8 cellular contexts compared by ENCODE assay signal in the genomic region with DNA sequence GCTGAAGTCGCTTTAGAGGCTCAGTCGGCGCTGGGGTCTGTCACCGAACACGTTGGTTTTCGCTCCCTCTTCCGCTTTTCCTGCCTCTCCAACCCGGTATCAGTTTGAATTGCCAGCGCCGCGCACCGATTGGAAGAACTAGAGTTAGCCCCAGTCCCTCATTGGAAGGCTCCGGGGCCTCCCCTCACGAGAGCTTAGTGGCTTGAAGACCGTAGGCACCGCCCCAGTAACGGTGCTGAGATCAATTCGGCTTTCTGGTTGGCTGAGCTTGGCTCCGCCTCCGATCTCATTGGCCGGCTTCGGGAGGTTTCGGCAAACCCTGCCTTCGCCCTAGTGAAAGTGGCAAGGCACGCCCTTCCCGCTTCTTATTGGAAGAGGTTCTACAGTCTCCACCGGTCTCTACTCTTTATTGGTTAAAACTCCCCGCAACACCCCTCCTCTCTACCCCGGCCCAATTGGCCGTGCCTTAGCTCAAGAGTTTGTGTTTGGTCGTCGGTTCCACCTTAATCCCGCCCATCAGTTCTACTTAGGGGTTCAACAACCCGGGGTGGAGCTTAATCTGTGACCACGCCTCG. TPM values are rescaled to one million over a fixed set of nuclear protein-coding genes. Genes with fewer than 3 reads are reported as not detected.
DNase-seq lines count a peak whose midpoint lies in the region; ATAC-seq and TF ChIP-seq lines count a peak whose summit lies in the region.
"Not testable (repeated sequence)": the region's sequence is repeated elsewhere in the genome, so short reads cannot be mapped to it uniquely, and the experiment has no call there.

TSS of gene FAM72A (minus strand) at position 51 of the 575 bp plus-strand sequence. CDS start 814 bp downstream, outside the sequence.

- not testable (repeated sequence) for H2AFZ ChIP-seq in neuron (ENCODE audit: low read depth, low read length)

- peak within 1 kb of the TSS; percentile 44 for H3K4me3 ChIP-seq in SJCRH30
- H3K4me3 ChIP-seq in fibroblast of the aortic adventitia (ENCODE audit: low read depth, low read length): peak within 1 kb of the TSS; percentile 59
- peak within 1 kb of the TSS; percentile 54 for H3K4me3 ChIP-seq in neuron (ENCODE audit: low read length)

- not testable (repeated sequence) for TF ChIP-seq CTCF in fibroblast of the aortic adventitia (IDR thresholded peaks at IDR 0.05; ENCODE audit: insufficient read depth, low read length)

- H3K27me3 ChIP-seq in SJCRH30; neuron (ENCODE audit: insufficient read depth, low read length): not testable (repeated sequence)

- not testable (repeated sequence) for H3K36me3 ChIP-seq in SJCRH30; neuron (ENCODE audit: insufficient read depth, low read length)

- H3K4me1 ChIP-seq in SJCRH30; neuron (ENCODE audit: insufficient read depth, low read length): not testable (repeated sequence)

- ATAC-seq in HG02610 (IDR thresholded peaks at IDR 0.05; ENCODE audit: unreplicated experiment): peak; percentile 92
- ATAC-seq in stimulated activated naive CD8-positive, alpha-beta T cell treated with anti-CD3 and anti-CD28 coated beads, Interleukin-15, Interleukin-2, amounts not matched to agents 100 U/mL and 50 U/mL, for 24 hours: peak; percentile 92

- H3K9me3 ChIP-seq in SJCRH30 (replicated peaks); neuron (ENCODE audit: low read length): not testable (repeated sequence)

- peak; percentile 98 for DNase-seq in GDM1 (lab: John Stamatoyannopoulos, UW)
- DNase-seq in NAMALWA (ENCODE audit: low spot score): peak; percentile 100
- DNase-seq in SJCRH30: peak; percentile 99 to 100
- peak; percentile 96 for DNase-seq in activated effector memory CD4-positive, alpha-beta T cell treated with Interleukin-2 at 50 U/mL for 16 hours
- peak; percentile 100 for DNase-seq in fibroblast of the aortic adventitia (ENCODE audit: low read depth)
- DNase-seq in stimulated activated naive CD8-positive, alpha-beta T cell treated with anti-CD3 and anti-CD28 coated beads, Interleukin-15, Interleukin-2, amounts not matched to agents 100 U/mL and 50 U/mL, for 24 hours: peak; percentile 91

- not testable (repeated sequence) for H3K27ac ChIP-seq in SJCRH30

RNA-seq across cellular contexts. Expression of gene FAM72A, which starts in this region (rescaled TPM):
- 17.9 and 18.4 TPM in 2 replicates for total RNA-seq in SJCRH30 (2014; rRNA removed; shearing (Covaris generic))
- total RNA-seq in fibroblast of the aortic adventitia (ENCODE audit: low replicate concordance): 2.9 and 4.8 TPM in 2 replicates
